In genomic region chr3:192637803-192638202, GRCh38 we compare ENCODE assay signal across 20 cellular contexts.
"Had no signal": no experiment of that assay in that cellular context is flagged by ENCODE, and none has a peak within 500 bp of the region (broad histone marks: within the 10 kb centered on the region; RNA-seq: fewer than 3 reads in every experiment).

No MANE protein-coding gene starts in this region.

- H3K4me1 ChIP-seq: Peyer's patch had no signal

- H3K4me3 ChIP-seq: cardiac muscle cell, K562, Peyer's patch had no signal

- DNase-seq: activated CD4-positive, alpha-beta T cell treated with anti-CD3 and anti-CD28 coated beads for 4 hours; activated CD8-positive, alpha-beta memory T cell treated with anti-CD3 and anti-CD28 coated beads, Interleukin-2, amount 50 U/mL, for 4 hours; activated CD8-positive, alpha-beta T cell treated with anti-CD3 and anti-CD28 coated beads for 36 hours; activated gamma-delta T cell treated with Interleukin-2 at 50 U/mL for 16 hours; activated naive CD4-positive, alpha-beta T cell treated with anti-CD3 and anti-CD28 coated beads, Interleukin-2, amount 10 ng/mL, durations not matched to agents 7 days and 5 days; activated naive CD8-positive, alpha-beta T cell treated with anti-CD3 and anti-CD28 coated beads for 36 hours; activated T-cell treated with anti-CD3 and anti-CD28 coated beads, Interleukin-2, amount 50 U/mL, for 72 hours; brain microvascular endothelial cell; cerebellar nuclear complex; Karpas-422; MM.1S; NCI-H2107; NCI-H524 treated with DMSO at 0.1 percent for 48 hours; NCI-H82; Peyer's patch; SHP77 treated with DMSO at 0.1 percent for 48 hours had no signal

- H3K27me3 ChIP-seq: brain microvascular endothelial cell, cardiac muscle cell, Peyer's patch had no signal

- H3K27ac ChIP-seq: brain microvascular endothelial cell, cardiac muscle cell, Peyer's patch, RWPE1 had no signal

- H3K9me3 ChIP-seq: Peyer's patch had no signal

- ATAC-seq: activated CD4-positive, CD25-positive, alpha-beta regulatory T cell treated with anti-CD3 and anti-CD28 coated beads, Interleukin-2, amount 50 U/mL, for 24 hours; activated CD8-positive, alpha-beta T cell treated with anti-CD3 and anti-CD28 coated beads for 36 hours; activated T-cell treated with anti-CD3 and anti-CD28 coated beads, Interleukin-2, amount 50 U/mL, for 72 hours; K562 had no signal

- H3K36me3 ChIP-seq: brain microvascular endothelial cell, cardiac muscle cell, Peyer's patch had no signal
